ENCODE assay signal across 14 cellular contexts in the genomic region with DNA sequence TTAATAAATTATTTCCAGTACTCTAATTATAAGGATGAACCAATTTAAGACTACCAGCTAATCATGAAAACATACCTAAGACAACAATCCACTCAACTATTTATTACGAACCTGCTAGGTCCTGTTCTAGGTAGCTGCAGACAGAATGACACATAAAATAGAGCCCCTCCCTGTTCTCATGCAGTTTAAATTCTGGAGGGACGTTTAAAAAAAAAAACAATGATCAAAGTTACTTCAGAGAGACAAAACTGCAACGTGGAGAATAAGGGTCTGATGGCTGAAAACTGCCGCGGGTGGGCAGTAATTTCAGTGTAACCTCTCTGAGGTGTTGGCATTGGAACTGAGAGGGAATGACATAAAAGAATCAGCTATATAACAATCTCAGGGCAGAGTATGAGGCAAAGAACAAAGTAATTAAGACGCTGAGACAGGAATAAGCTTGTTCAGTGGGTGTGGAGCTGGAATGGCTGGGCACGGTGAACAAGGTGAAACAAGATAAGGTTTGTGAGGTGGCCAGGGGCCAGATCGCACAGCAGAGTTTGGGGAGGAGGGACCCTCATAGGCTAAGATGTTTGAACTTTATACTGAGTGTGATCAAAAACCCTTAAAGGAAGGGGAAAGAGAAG. TPM values are rescaled to one million over a fixed set of nuclear protein-coding genes. Genes with fewer than 3 reads are reported as not detected.
A peak's percentile ranks its signal among the peaks of the same experiment; 100 is the strongest.
DNase-seq lines count a peak whose midpoint lies in the region; ATAC-seq and TF ChIP-seq lines count a peak whose summit lies in the region.
"Had no signal": no experiment of that assay in that cellular context is flagged by ENCODE, and none has a peak within 500 bp of the region (broad histone marks: within the 10 kb centered on the region; RNA-seq: fewer than 3 reads in every experiment).

No MANE protein-coding gene starts in this region.

- POLR2A ChIA-PET in naive thymus-derived CD8-positive, alpha-beta T cell (lab: Charles Lee) = interaction anchor here (0.6 kb wide), 1 partner anchor 371 kb away, joined by 3 read pairs; no protein-coding TSS in a partner anchor

- H3K27me3 ChIP-seq in CD4-positive, CD25-positive, alpha-beta regulatory T cell (ENCODE audit: control insufficient read depth, insufficient read depth, low read length) = no peaks in the 10 kb centered on the region
- H3K27me3 ChIP-seq: BLaER1 had no signal

- H3K27me3 Mint-ChIP-seq in CD4-positive, CD25-positive, alpha-beta regulatory T cell = no peaks in the 10 kb centered on the region
- H3K27me3 Mint-ChIP-seq in IgD-negative memory B cell (no peaks in the 10 kb centered on the region), chondrocyte (ENCODE audit: low read depth) (no peaks in the 10 kb centered on the region)
- H3K27me3 Mint-ChIP-seq in naive thymus-derived CD8-positive, alpha-beta T cell = no peaks in the 10 kb centered on the region

- peaks cover 53% of the 10 kb centered on the region for H3K4me1 ChIP-seq in CD4-positive, CD25-positive, alpha-beta regulatory T cell (ENCODE audit: control insufficient read depth, insufficient read depth, low read length, poor library complexity, severe bottlenecking)

- TF ChIP-seq CTCF in chondrocyte (IDR thresholded peaks at IDR 0.05) = no peak

- H3K36me3 Mint-ChIP-seq in CD4-positive, CD25-positive, alpha-beta regulatory T cell = peaks cover 13% of the 10 kb centered on the region
- H3K36me3 Mint-ChIP-seq in IgD-negative memory B cell = peaks cover 4% of the 10 kb centered on the region
- H3K36me3 Mint-ChIP-seq in chondrocyte (ENCODE audit: low read depth) = peaks cover 2% of the 10 kb centered on the region
- peaks cover 0 to 29% (median 10%) of the 10 kb centered on the region in 3 donors for H3K36me3 Mint-ChIP-seq in naive thymus-derived CD8-positive, alpha-beta T cell

- H3K36me3 ChIP-seq in CD4-positive, CD25-positive, alpha-beta regulatory T cell (ENCODE audit: control insufficient read depth, insufficient read depth, low read length) = peaks cover 11% of the 10 kb centered on the region

- peaks cover 50 to 83% (median 64%) of the 10 kb centered on the region in 4 donors for H3K4me1 Mint-ChIP-seq in CD4-positive, CD25-positive, alpha-beta regulatory T cell
- peaks cover 55 to 65% (median 63%) of the 10 kb centered on the region in 3 donors for H3K4me1 Mint-ChIP-seq in IgD-negative memory B cell
- H3K4me1 Mint-ChIP-seq in chondrocyte (ENCODE audit: low read depth) = peaks cover 63% of the 10 kb centered on the region
- peaks cover 29 to 83% (median 75%) of the 10 kb centered on the region in 4 donors for H3K4me1 Mint-ChIP-seq in naive thymus-derived CD8-positive, alpha-beta T cell

- H3K9me3 Mint-ChIP-seq in CD4-positive, CD25-positive, alpha-beta regulatory T cell = peaks cover 0 to 3% (median 0%) of the 10 kb centered on the region in 7 donors
- H3K9me3 Mint-ChIP-seq in IgD-negative memory B cell = no peaks in the 10 kb centered on the region
- no peaks in the 10 kb centered on the region for H3K9me3 Mint-ChIP-seq in chondrocyte (ENCODE audit: low read depth)
- peaks cover 0 to 1% (median 0%) of the 10 kb centered on the region in 9 donors for H3K9me3 Mint-ChIP-seq in naive thymus-derived CD8-positive, alpha-beta T cell

- H3K27ac Mint-ChIP-seq in CD4-positive, CD25-positive, alpha-beta regulatory T cell = peak overlapping the region; percentile 5 to 92 (median 62)
- H3K27ac Mint-ChIP-seq in IgD-negative memory B cell = peak overlapping the region in 2 of 3 donors; percentile 25 to 31
- peak overlapping the region; percentile 55 for H3K27ac Mint-ChIP-seq in chondrocyte (ENCODE audit: unreplicated experiment)
- H3K27ac Mint-ChIP-seq in naive thymus-derived CD8-positive, alpha-beta T cell = peak overlapping the region; percentile 7 to 85 (median 49)

- peak overlapping the region in 3 of 4 donors; percentile 15 to 61 (median 55) for H3K4me3 Mint-ChIP-seq in CD4-positive, CD25-positive, alpha-beta regulatory T cell
- H3K4me3 Mint-ChIP-seq in IgD-negative memory B cell = peak overlapping the region in 2 of 4 donors; percentile 18 to 59
- H3K4me3 Mint-ChIP-seq in chondrocyte (ENCODE audit: unreplicated experiment) = no peak overlapping the region
- H3K4me3 Mint-ChIP-seq in naive thymus-derived CD8-positive, alpha-beta T cell = peak overlapping the region in 7 of 10 donors; percentile 7 to 46 (median 35)

- no peak for DNase-seq in CD4-positive, CD25-positive, alpha-beta regulatory T cell
- DNase-seq in chondrocyte (ENCODE audit: low spot score) (no peak), NCI-H2196 (lab: John Stamatoyannopoulos, UW; ENCODE audit: unreplicated experiment) (no peak)
- DNase-seq in naive thymus-derived CD8-positive, alpha-beta T cell = no peak
- DNase-seq in stimulated activated CD4-positive, alpha-beta T cell treated with anti-CD3 and anti-CD28 coated beads, Interleukin-12 subunit alpha, Interleukin-12 subunit beta, amount 100 ng/mL, for 4 hours = no peak
- DNase-seq in activated CD4-positive, alpha-beta T cell treated with anti-CD3 and anti-CD28 coated beads for 48 hours = no peak
- DNase-seq: mesenchymal stem cell, NCI-H146, NCI-H748 treated with DMSO at 0.1 percent for 48 hours, SHP77 had no signal

- H3K9me3 ChIP-seq in CD4-positive, CD25-positive, alpha-beta regulatory T cell (ENCODE audit: control insufficient read depth in 2 of 2, low read length in 2 of 2) = no peaks in the 10 kb centered on the region

- peak overlapping the region; percentile 23 for H3K27ac ChIP-seq in CD4-positive, CD25-positive, alpha-beta regulatory T cell (ENCODE audit: insufficient read depth, low read length, poor library complexity, severe bottlenecking)
- H3K27ac ChIP-seq: BLaER1 had no signal

- no peak for ATAC-seq in CD4-positive, CD25-positive, alpha-beta regulatory T cell (ENCODE audit: low read depth in 2 of 2)
- peak in 1 of 2 donors; percentile 21 for ATAC-seq in naive thymus-derived CD8-positive, alpha-beta T cell
- ATAC-seq in GM18517 (IDR thresholded peaks at IDR 0.05; ENCODE audit: unreplicated experiment) = no peak
- ATAC-seq: activated naive CD4-positive, alpha-beta T cell treated with anti-CD3 and anti-CD28 coated beads, Interleukin-2, amount 50 U/mL, for 72 hours had no signal

- H3K4me3 ChIP-seq in CD4-positive, CD25-positive, alpha-beta regulatory T cell (ENCODE audit: low read depth, low read length) = no peak overlapping the region
- H3K4me3 ChIP-seq: BLaER1 had no signal

RNA-seq across cellular contexts. Expression of gene TBL1XR1, which starts 19.5 kb away (rescaled TPM):
- total RNA-seq in CD4-positive, CD25-positive, alpha-beta regulatory T cell = 146 TPM
- polyA plus RNA-seq in CD4-positive, CD25-positive, alpha-beta regulatory T cell = 10 to 100 TPM; 34.0 to 49.0 (median 37.8) TPM
- 23.6 TPM for polyA plus RNA-seq in IgD-negative memory B cell
- 225 to 372 TPM (median 357 TPM) in 3 replicates for total RNA-seq in chondrocyte
- 100 to 1,000 TPM; 138 to 160 TPM for total RNA-seq in naive thymus-derived CD8-positive, alpha-beta T cell
- polyA plus RNA-seq in naive thymus-derived CD8-positive, alpha-beta T cell = 10 to 100 TPM; 23.4 to 34.7 (median 33.7) TPM
